1 cellular context compared by ENCODE assay signal in genomic region chr2:48318118-48318517, GRCh38.
TF ChIP-seq lines count a peak whose summit lies in the region.

No MANE protein-coding gene starts in this region.

TF ChIP-seq in GM12878, 131 proteins besides CTCF, POLR2A, EP300 and RAD21 (continued from another document):
- TF ChIP-seq E4F1 (IDR thresholded peaks at IDR 0.05; ENCODE audit: borderline replicate concordance, partially characterized antibody) (no peak), SMARCA5 (IDR thresholded peaks at IDR 0.05) (no peak), HDAC6 (IDR thresholded peaks at IDR 0.05; ENCODE audit: unreplicated experiment) (no peak), TBL1XR1 (IDR thresholded peaks at IDR 0.05; ENCODE audit: low read depth, low read length) (no peak), ZNF217 (IDR thresholded peaks at IDR 0.05) (no peak), NR2F1 (conservative IDR thresholded peaks at IDR 0.05) (no peak), ETV6 (conservative IDR thresholded peaks at IDR 0.05 in 1 of 2, IDR thresholded peaks at IDR 0.05 in 1 of 2; ENCODE audit: borderline replicate concordance in 1 of 2, low read depth in 1 of 2) (no peak), YBX1 (IDR thresholded peaks at IDR 0.05) (no peak), SUPT20H (IDR thresholded peaks at IDR 0.05; ENCODE audit: borderline replicate concordance, control insufficient read depth, low read depth, low read length) (no peak), SIN3A (IDR thresholded peaks at IDR 0.05; ENCODE audit: low read depth, low read length) (no peak)
